ENCODE assay signal across 26 cellular contexts in genomic region chr17:17719966-17720543, GRCh38. TPM values are rescaled to one million over a fixed set of nuclear protein-coding genes. Genes with fewer than 3 reads are reported as not detected.
DNase-seq lines count a peak whose midpoint lies in the region; ATAC-seq and TF ChIP-seq lines count a peak whose summit lies in the region.
"Had no signal": no experiment of that assay in that cellular context is flagged by ENCODE, and none has a peak within 500 bp of the region (broad histone marks: within the 10 kb centered on the region; RNA-seq: fewer than 3 reads in every experiment).

No MANE protein-coding gene starts in this region.

- BruUV-seq in MCF 10A (replicated peaks; lab: Mats Ljungman, UMichigan) = no TSS peak

- no peak overlapping the region for H3K27ac Mint-ChIP-seq in MCF 10A (ENCODE audit: low read depth, unreplicated experiment)
- H3K27ac Mint-ChIP-seq: activated CD8-positive, alpha-beta T cell treated with anti-CD3 and anti-CD28 coated beads for 36 hours; activated naive CD4-positive, alpha-beta T cell treated with anti-CD3 and anti-CD28 coated beads, Interleukin-2, amount 50 U/mL, for 72 hours; CD8-positive, alpha-beta T cell; progenitor cell of endocrine pancreas; stimulated activated memory B cell treated with anti-CD40 and anti-IgM and Interleukin-4, amounts not matched to agents 10 μg/mL and 1 μg/mL and 100 μg/mL, for 72 hours; T-helper 1 cell treated with Interleukin-12 subunit alpha and Interleukin-12 subunit beta and Interleukin-4 antibody, amounts not matched to agents 30 μg/mL and 1 μg/mL, for 36 hours had no signal

- POLR2A ChIA-PET in MCF 10A (lab: Yijun Ruan, JAX) = interaction anchor here (0.6 to 1.2 kb wide), 3 partner anchors 9 to 25 kb away, joined by 3 to 4 read pairs (median 3); no protein-coding TSS in a partner anchor

- H3K27me3 Mint-ChIP-seq in MCF 10A (ENCODE audit: insufficient read depth, unreplicated experiment) = no peaks in the 10 kb centered on the region

- no peaks in the 10 kb centered on the region for H3K9me3 Mint-ChIP-seq in MCF 10A (ENCODE audit: unreplicated experiment)
- H3K9me3 Mint-ChIP-seq: activated CD8-positive, alpha-beta T cell treated with anti-CD3 and anti-CD28 coated beads for 36 hours; activated naive CD4-positive, alpha-beta T cell treated with anti-CD3 and anti-CD28 coated beads, Interleukin-2, amount 50 U/mL, for 72 hours; CD8-positive, alpha-beta T cell; central memory CD8-positive, alpha-beta T cell; IgD-negative memory B cell; stimulated activated memory B cell treated with anti-CD40 and anti-IgM and Interleukin-4, amounts not matched to agents 10 μg/mL and 1 μg/mL and 100 μg/mL, for 72 hours; T-helper 1 cell treated with Interleukin-12 subunit alpha and Interleukin-12 subunit beta and Interleukin-4 antibody, amounts not matched to agents 30 μg/mL and 1 μg/mL, for 36 hours had no signal

- DNase-seq in Right ventricle myocardium superior (no peak), right atrium auricular region (ENCODE audit: low spot score) (no peak), MCF 10A (ENCODE audit: unreplicated experiment) (peak; percentile 53), islet precursor cell (peak; percentile 73), NCI-H2196 treated with DMSO at 0.1 percent for 48 hours (lab: John Stamatoyannopoulos, UW; ENCODE audit: unreplicated experiment) (no peak), NCI-H510A treated with DMSO at 0.1 percent for 48 hours (lab: John Stamatoyannopoulos, UW) (no peak), OCI-M1 (lab: John Stamatoyannopoulos, UW) (no peak)
- DNase-seq: activated CD4-positive, CD25-positive, alpha-beta regulatory T cell treated with anti-CD3 and anti-CD28 coated beads, Interleukin-2, amount 50 U/mL, for 72 hours; activated CD8-positive, alpha-beta T cell treated with anti-CD3 and anti-CD28 coated beads for 36 hours; AML-193; aorta; CD8-positive, alpha-beta T cell; dermis blood vessel endothelial cell; kidney; NCI-H1048; NCI-H1694 treated with DMSO at 0.1 percent for 48 hours; stimulated activated CD4-positive, alpha-beta T cell treated with anti-CD3 and anti-CD28 coated beads, Interleukin-4, amount 100 ng/mL, for 4 hours had no signal

- H3K27me3 ChIP-seq in right atrium auricular region = no peaks in the 10 kb centered on the region

- no peak for TF ChIP-seq CTCF in right atrium auricular region (IDR thresholded peaks at IDR 0.05)
- TF ChIP-seq CTCF in MCF 10A (IDR thresholded peaks at IDR 0.05; ENCODE audit: unreplicated experiment) = no peak

- peaks cover 0 to 59% of the 10 kb centered on the region in 2 donors for H3K4me1 ChIP-seq in right atrium auricular region

- H3K4me3 ChIP-seq in right atrium auricular region = no peak overlapping the region
- H3K4me3 ChIP-seq: SK-N-MC had no signal

- intact Hi-C loops in Right ventricle myocardium superior (cut with DNase I) = no loop called here
- intact Hi-C loops in MCF 10A (cut with micrococcal nuclease) = no loop called here

- no peaks in the 10 kb centered on the region for H3K9me3 ChIP-seq in right atrium auricular region
- H3K9me3 ChIP-seq: neutrophil had no signal

- peak overlapping the region in 1 of 2 donors; percentile 2 for H3K27ac ChIP-seq in right atrium auricular region
- H3K27ac ChIP-seq: neutrophil, SK-N-MC had no signal

- peaks cover 45% of the 10 kb centered on the region for H3K4me1 Mint-ChIP-seq in MCF 10A (ENCODE audit: insufficient read depth, unreplicated experiment)

- H3K36me3 Mint-ChIP-seq in MCF 10A (ENCODE audit: insufficient read depth, unreplicated experiment) = peaks cover 15% of the 10 kb centered on the region
- H3K36me3 Mint-ChIP-seq: activated naive CD4-positive, alpha-beta T cell treated with anti-CD3 and anti-CD28 coated beads, Interleukin-2, amount 50 U/mL, for 72 hours; CD8-positive, alpha-beta T cell had no signal

- no peaks in the 10 kb centered on the region for H3K36me3 ChIP-seq in right atrium auricular region
- H3K36me3 ChIP-seq: neutrophil had no signal

- peak; percentile 34 for ATAC-seq in Right ventricle myocardium superior (ENCODE audit: poor library complexity)
- ATAC-seq in HG03378 (IDR thresholded peaks at IDR 0.05; ENCODE audit: unreplicated experiment) = no peak
- ATAC-seq: activated CD8-positive, alpha-beta T cell treated with anti-CD3 and anti-CD28 coated beads for 36 hours; activated naive CD4-positive, alpha-beta T cell treated with anti-CD3 and anti-CD28 coated beads, Interleukin-2, amount 50 U/mL, for 72 hours; CD8-positive, alpha-beta T cell; stimulated activated memory B cell treated with anti-CD40 and anti-IgM and Interleukin-4, amounts not matched to agents 10 μg/mL and 1 μg/mL and 100 μg/mL, for 72 hours had no signal

- no peak overlapping the region for H3K4me3 Mint-ChIP-seq in MCF 10A (ENCODE audit: unreplicated experiment)
- H3K4me3 Mint-ChIP-seq: activated CD8-positive, alpha-beta T cell treated with anti-CD3 and anti-CD28 coated beads for 36 hours; CD8-positive, alpha-beta T cell; central memory CD8-positive, alpha-beta T cell; IgD-negative memory B cell; stimulated activated memory B cell treated with anti-CD40 and anti-IgM and Interleukin-4, amounts not matched to agents 10 μg/mL and 1 μg/mL and 100 μg/mL, for 72 hours; T-helper 1 cell treated with Interleukin-12 subunit alpha and Interleukin-12 subunit beta and Interleukin-4 antibody, amounts not matched to agents 30 μg/mL and 1 μg/mL, for 36 hours had no signal

- CTCF ChIA-PET in MCF 10A (lab: Yijun Ruan, JAX) = interaction anchor here (1.2 to 1.5 kb wide), 2 partner anchors 9 to 54 kb away, joined by 3 to 4 read pairs; no protein-coding TSS in a partner anchor

RNA-seq across cellular contexts. Expression of gene RAI1, which starts 38.8 kb away (rescaled TPM):
- total RNA-seq in Right ventricle myocardium superior (28.3 TPM), right atrium auricular region (10 to 100 TPM; 23.8 to 24.9 TPM), MCF 10A (2022) (30.4 and 34.6 TPM in 2 replicates)

Comparison
In these comparisons a context has a peak if more than half of its experiments do, and no peak if none do; other contexts are left out.
1. DNase-seq: peak in MCF 10A (single experiment) and islet precursor cell (single experiment); none in Right ventricle myocardium superior (single experiment), right atrium auricular region (single experiment), NCI-H2196 treated with DMSO at 0.1 percent for 48 hours (single experiment), NCI-H510A treated with DMSO at 0.1 percent for 48 hours (single experiment) and OCI-M1 (single experiment).